In the genomic region with DNA sequence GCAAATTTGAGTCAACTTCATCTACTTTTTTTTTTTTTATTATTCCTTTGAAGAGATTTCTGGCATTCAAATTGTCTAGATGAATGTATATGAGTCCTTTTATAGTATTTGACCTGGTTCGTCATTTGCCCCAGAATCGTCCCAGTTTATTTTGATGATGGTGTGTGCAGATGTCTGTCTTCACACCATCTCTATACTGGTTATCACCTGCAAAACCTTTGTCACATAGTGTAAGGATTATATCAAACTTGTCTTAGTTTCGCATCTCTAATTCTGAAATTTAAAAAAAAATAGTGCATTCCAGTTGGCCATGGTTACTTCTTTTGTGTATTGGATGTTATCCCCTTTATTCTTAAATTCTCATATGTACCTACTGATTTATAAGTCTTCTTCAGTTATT, we compare ENCODE assay signal across 36 cellular contexts.
DNase-seq lines count a peak whose midpoint lies in the region; ATAC-seq, FAIRE-seq and TF ChIP-seq lines count a peak whose summit lies in the region.
"Had no signal": no experiment of that assay in that cellular context is flagged by ENCODE, and none has a peak within 500 bp of the region (broad histone marks: within the 10 kb centered on the region; RNA-seq: fewer than 3 reads in every experiment).

No MANE protein-coding gene starts in this region.

- H3K9ac ChIP-seq in Karpas-422 (ENCODE audit: low read length): no peak overlapping the region
- H3K9ac ChIP-seq: BLaER1; BLaER1 treated with 17β-estradiol and CSF1 and Interleukin-3, amounts not matched to agents 10 nM and 100 nM had no signal

- H3K4me3 Mint-ChIP-seq in natural killer cell: no peak overlapping the region
- no peak overlapping the region for H3K4me3 Mint-ChIP-seq in natural killer cell treated with Interleukin-12 subunit alpha and Interleukin-12 subunit beta and Interleukin-15 and Interleukin-18, amount 100 ng/mL, for 72 hours
- no peak overlapping the region for H3K4me3 Mint-ChIP-seq in effector memory CD8-positive, alpha-beta T cell
- H3K4me3 Mint-ChIP-seq in naive thymus-derived CD8-positive, alpha-beta T cell: no peak overlapping the region
- H3K4me3 Mint-ChIP-seq: B cell; CD14-positive monocyte; CD4-positive, alpha-beta memory T cell; CD4-positive, alpha-beta T cell; CD4-positive, CD25-positive, alpha-beta regulatory T cell; CD8-positive, alpha-beta memory T cell; CD8-positive, alpha-beta T cell had no signal

- TF ChIP-seq CTCF in natural killer cell (IDR thresholded peaks at IDR 0.05): no peak

- no peaks in the 10 kb centered on the region for H3K27me3 ChIP-seq in Karpas-422 (ENCODE audit: low read length)
- H3K27me3 ChIP-seq: BE2C; BLaER1; BLaER1 treated with 17β-estradiol and CSF1 and Interleukin-3, amounts not matched to agents 10 nM and 100 nM had no signal

- H3K4me2 ChIP-seq in Karpas-422 (ENCODE audit: low read depth, low read length, poor library complexity, severe bottlenecking): no peak overlapping the region
- H3K4me2 ChIP-seq: A549; BLaER1; BLaER1 treated with 17β-estradiol and CSF1 and Interleukin-3, amounts not matched to agents 10 nM and 100 nM had no signal

- POLR2A ChIA-PET in naive thymus-derived CD8-positive, alpha-beta T cell (lab: Charles Lee): no interaction called here

- ATAC-seq in natural killer cell (peak in 2 of 3 donors; percentile 59 to 80), GM18873 (IDR thresholded peaks at IDR 0.05; ENCODE audit: low FRiP score, unreplicated experiment) (no peak), HG02970 (IDR thresholded peaks at IDR 0.05; ENCODE audit: low FRiP score, unreplicated experiment) (no peak)
- no peak for ATAC-seq in natural killer cell treated with Interleukin-12 subunit alpha and Interleukin-12 subunit beta and Interleukin-15 and Interleukin-18, amount 100 ng/mL, for 72 hours
- peak; percentile 66 for ATAC-seq in effector memory CD8-positive, alpha-beta T cell (replicated peaks)
- no peak for ATAC-seq in naive thymus-derived CD8-positive, alpha-beta T cell
- ATAC-seq: A549; CD8-positive, alpha-beta T cell had no signal

- H3K9me3 ChIP-seq in Karpas-422 (ENCODE audit: low read length): no peaks in the 10 kb centered on the region
- H3K9me3 ChIP-seq: A549; BE2C; BLaER1; BLaER1 treated with 17β-estradiol and CSF1 and Interleukin-3, amounts not matched to agents 10 nM and 100 nM; Caco-2 had no signal

- no peaks in the 10 kb centered on the region for H3K9me2 ChIP-seq in Karpas-422 (replicated peaks; ENCODE audit: insufficient read depth, low read length)

- peaks cover 9 to 11% of the 10 kb centered on the region in 2 donors for H3K4me1 Mint-ChIP-seq in natural killer cell
- no peaks in the 10 kb centered on the region for H3K4me1 Mint-ChIP-seq in natural killer cell treated with Interleukin-12 subunit alpha and Interleukin-12 subunit beta and Interleukin-15 and Interleukin-18, amount 100 ng/mL, for 72 hours (ENCODE audit: low read depth in 2 of 2)
- H3K4me1 Mint-ChIP-seq in effector memory CD8-positive, alpha-beta T cell (ENCODE audit: low read depth in 2 of 2): peaks cover 4 to 7% of the 10 kb centered on the region in 2 donors
- H3K4me1 Mint-ChIP-seq in naive thymus-derived CD8-positive, alpha-beta T cell: peaks cover 1 to 9% (median 4%) of the 10 kb centered on the region in 4 donors

- peaks cover 54% of the 10 kb centered on the region for H3K36me3 ChIP-seq in Karpas-422 (ENCODE audit: insufficient read depth, low read length)
- H3K36me3 ChIP-seq: BE2C had no signal

- H4K20me1 ChIP-seq in Karpas-422 (ENCODE audit: insufficient read depth, low read depth, low read length): no peaks in the 10 kb centered on the region
- H4K20me1 ChIP-seq: BLaER1; BLaER1 treated with 17β-estradiol and CSF1 and Interleukin-3, amounts not matched to agents 10 nM and 100 nM had no signal

- H3K27ac Mint-ChIP-seq in natural killer cell: no peak overlapping the region
- no peak overlapping the region for H3K27ac Mint-ChIP-seq in natural killer cell treated with Interleukin-12 subunit alpha and Interleukin-12 subunit beta and Interleukin-15 and Interleukin-18, amount 100 ng/mL, for 72 hours
- H3K27ac Mint-ChIP-seq in effector memory CD8-positive, alpha-beta T cell: no peak overlapping the region
- no peak overlapping the region for H3K27ac Mint-ChIP-seq in naive thymus-derived CD8-positive, alpha-beta T cell
- H3K27ac Mint-ChIP-seq: B cell; CD14-positive monocyte; CD4-positive, alpha-beta T cell; CD4-positive, CD25-positive, alpha-beta regulatory T cell; CD8-positive, alpha-beta T cell had no signal

- peaks cover 27% of the 10 kb centered on the region for H3K36me3 Mint-ChIP-seq in natural killer cell
- H3K36me3 Mint-ChIP-seq in natural killer cell treated with Interleukin-12 subunit alpha and Interleukin-12 subunit beta and Interleukin-15 and Interleukin-18, amount 100 ng/mL, for 72 hours: peaks cover 33% of the 10 kb centered on the region
- peaks cover 55% of the 10 kb centered on the region for H3K36me3 Mint-ChIP-seq in effector memory CD8-positive, alpha-beta T cell (ENCODE audit: insufficient read depth)
- peaks cover 19 to 93% (median 48%) of the 10 kb centered on the region in 3 donors for H3K36me3 Mint-ChIP-seq in naive thymus-derived CD8-positive, alpha-beta T cell

- no peak overlapping the region for H3K4me3 ChIP-seq in Karpas-422 (ENCODE audit: low read length)
- H3K4me3 ChIP-seq: A549; BLaER1; BLaER1 treated with 17β-estradiol and CSF1 and Interleukin-3, amounts not matched to agents 10 nM and 100 nM had no signal

- H3K79me2 ChIP-seq in Karpas-422 (ENCODE audit: low read length): peaks cover 10% of the 10 kb centered on the region; the same call in 1 of the 2 replicates

- H3K4me1 ChIP-seq in Karpas-422 (ENCODE audit: low read length): no peaks in the 10 kb centered on the region
- H3K4me1 ChIP-seq: A549, BE2C, Caco-2 had no signal

- peak; percentile 2 for FAIRE-seq in RCC 7860 (lab: Jason Lieb, UNC)
- FAIRE-seq: A549, D721Med had no signal

- H3K9me3 Mint-ChIP-seq in natural killer cell: no peaks in the 10 kb centered on the region
- H3K9me3 Mint-ChIP-seq in natural killer cell treated with Interleukin-12 subunit alpha and Interleukin-12 subunit beta and Interleukin-15 and Interleukin-18, amount 100 ng/mL, for 72 hours: no peaks in the 10 kb centered on the region
- H3K9me3 Mint-ChIP-seq in effector memory CD8-positive, alpha-beta T cell: no peaks in the 10 kb centered on the region
- no peaks in the 10 kb centered on the region for H3K9me3 Mint-ChIP-seq in naive thymus-derived CD8-positive, alpha-beta T cell
- H3K9me3 Mint-ChIP-seq: CD14-positive monocyte; CD4-positive, alpha-beta memory T cell; CD4-positive, alpha-beta T cell; CD8-positive, alpha-beta memory T cell; CD8-positive, alpha-beta T cell had no signal

- DNase-seq in natural killer cell: no peak
- no peak for DNase-seq in natural killer cell treated with Interleukin-12 subunit alpha and Interleukin-12 subunit beta and Interleukin-15 and Interleukin-18, amount 100 ng/mL, for 72 hours (ENCODE audit: low spot score)
- DNase-seq in Karpas-422: peak; percentile 26
- DNase-seq in RCC 7860 (ENCODE audit: low spot score): no peak
- no peak for DNase-seq in effector memory CD8-positive, alpha-beta T cell
- DNase-seq in naive thymus-derived CD8-positive, alpha-beta T cell: no peak
- DNase-seq: 8988T; ACHN; AML-193; BE2C; C1 segment of cervical spinal cord; Caco-2; Calu3; CD4-positive, alpha-beta memory T cell; CD4-positive, alpha-beta T cell; CD4-positive, CD25-positive, alpha-beta regulatory T cell; CD8-positive, alpha-beta memory T cell; CD8-positive, alpha-beta T cell; COR-L47; DMS 273 treated with DMSO at 0.1 percent for 48 hours; DMS153; DMS53; DMS79; DMS79 treated with DMSO at 0.1 percent for 48 hours; DND-41; EL had no signal

- intact Hi-C loops in natural killer cell (cut with micrococcal nuclease): no loop called here

- H3K27ac ChIP-seq in Karpas-422 (ENCODE audit: low read length): no peak overlapping the region
- H3K27ac ChIP-seq: 22Rv1; A549; BLaER1; BLaER1 treated with 17β-estradiol and CSF1 and Interleukin-3, amounts not matched to agents 10 nM and 100 nM; C4-2B had no signal

- H2AFZ ChIP-seq in Karpas-422 (ENCODE audit: low read length): no peak overlapping the region

- H3K27me3 Mint-ChIP-seq in natural killer cell (ENCODE audit: low read depth in 2 of 2): no peaks in the 10 kb centered on the region
- H3K27me3 Mint-ChIP-seq in natural killer cell treated with Interleukin-12 subunit alpha and Interleukin-12 subunit beta and Interleukin-15 and Interleukin-18, amount 100 ng/mL, for 72 hours: no peaks in the 10 kb centered on the region
- H3K27me3 Mint-ChIP-seq in effector memory CD8-positive, alpha-beta T cell: no peaks in the 10 kb centered on the region
- H3K27me3 Mint-ChIP-seq in naive thymus-derived CD8-positive, alpha-beta T cell: no peaks in the 10 kb centered on the region
- H3K27me3 Mint-ChIP-seq: B cell; CD4-positive, alpha-beta memory T cell; CD4-positive, alpha-beta T cell; CD4-positive, CD25-positive, alpha-beta regulatory T cell; CD8-positive, alpha-beta memory T cell had no signal

Comparison
In these comparisons a context has a peak if more than half of its experiments do, and no peak if none do; other contexts are left out.
1. ATAC-seq: peak in natural killer cell (2 of 3) and effector memory CD8-positive, alpha-beta T cell (single experiment); none in natural killer cell treated with Interleukin-12 subunit alpha and Interleukin-12 subunit beta and Interleukin-15 and Interleukin-18, amount 100 ng/mL, for 72 hours (0 of 2), GM18873 (single experiment), HG02970 (single experiment) and naive thymus-derived CD8-positive, alpha-beta T cell (0 of 2).